In the genomic region with DNA sequence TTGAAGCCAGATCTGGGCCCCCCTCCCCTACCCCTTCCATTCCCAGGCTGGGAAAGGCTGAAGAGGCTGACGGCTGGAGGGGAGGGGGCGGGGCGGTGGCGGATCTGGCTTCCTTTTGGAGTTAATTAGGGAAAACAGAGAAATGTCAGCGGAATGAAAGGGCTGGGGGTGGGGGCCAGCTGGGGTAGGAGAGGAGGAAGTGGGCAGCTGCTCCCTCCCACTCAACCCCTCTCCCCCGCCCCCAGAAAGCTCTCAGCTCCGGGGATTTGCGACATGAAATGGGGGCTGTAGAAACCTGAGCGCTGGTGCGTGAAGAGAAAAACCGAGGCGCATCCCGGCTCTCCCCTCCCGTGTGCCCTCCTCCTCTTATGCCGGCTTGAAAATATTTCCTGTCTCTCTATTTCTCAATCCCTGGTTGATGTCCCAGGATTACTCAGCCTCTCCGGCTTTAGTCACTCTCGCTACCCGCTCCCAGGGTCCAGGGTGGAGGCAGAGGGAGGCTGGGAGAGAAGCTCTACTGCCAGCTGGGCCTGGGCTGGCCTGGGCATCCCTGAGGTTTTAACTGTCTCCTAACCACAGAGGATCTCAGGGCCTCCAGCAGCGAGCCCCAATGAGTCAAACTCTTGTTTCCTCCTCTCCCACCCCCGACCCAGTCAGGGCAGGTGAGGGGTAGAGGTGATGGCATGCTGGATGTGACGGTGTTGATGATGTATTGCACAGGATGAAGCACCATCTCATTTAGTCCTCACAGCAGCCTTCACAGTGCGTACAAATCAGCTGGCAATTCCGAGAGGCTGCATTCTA, we compare ENCODE assay signal across 8 cellular contexts. TPM values are rescaled to one million over a fixed set of nuclear protein-coding genes. Genes with fewer than 3 reads are reported as not detected.
A peak's percentile ranks its signal among the peaks of the same experiment; 100 is the strongest.
DNase-seq lines count a peak whose midpoint lies in the region; ATAC-seq and TF ChIP-seq lines count a peak whose summit lies in the region.

No MANE protein-coding gene starts in this region.

- ATAC-seq in natural killer cell: no peak

- 14% methylated on average over 20 of the region's 23 CpGs for WGBS in esophagus muscularis mucosa

- CTCF ChIA-PET in AG04450 (lab: Charles Lee) (interaction anchor here (0.6 to 11.7 kb wide), 12 partner anchors 9 to 96 kb away, joined by 3 to 165 read pairs (median 4); partner anchors contain the start of genes PCDHGA10, PCDHGC3 and PCDHGC5), RWPE1 (lab: Yijun Ruan, JAX) (interaction anchor here (0.7 to 3.3 kb wide), 7 partner anchors 12 to 81 kb away, joined by 3 to 22 read pairs (median 5); no protein-coding TSS in a partner anchor)

- peak overlapping the region; percentile 40 for H3K4me3 ChIP-seq in AG04450 (ENCODE audit: low read depth, low read length)
- H3K4me3 ChIP-seq in esophagus muscularis mucosa: peak overlapping the region; percentile 36 to 56 (median 48)

- H3K27ac ChIP-seq in AG04450 (ENCODE audit: low read depth, low read length) (peak overlapping the region; percentile 91), RWPE1 (peak overlapping the region; percentile 97), esophagus muscularis mucosa (replicated peaks in 1 of 4) (peak overlapping the region; percentile 87 to 95 (median 92))

- intact Hi-C loops in esophagus muscularis mucosa (cut with DNase I): no loop called here
- intact Hi-C loops in natural killer cell (cut with micrococcal nuclease): no loop called here

- H3K27ac Mint-ChIP-seq in neural crest cell (ENCODE audit: unreplicated experiment) (peak overlapping the region; percentile 99), natural killer cell (no peak overlapping the region)

- H3K4me1 Mint-ChIP-seq in neural crest cell: peaks cover 75% of the 10 kb centered on the region
- peaks cover 21 to 30% of the 10 kb centered on the region in 2 donors for H3K4me1 Mint-ChIP-seq in natural killer cell

- peak overlapping the region; percentile 82 for H3K4me3 Mint-ChIP-seq in neural crest cell
- no peak overlapping the region for H3K4me3 Mint-ChIP-seq in natural killer cell

- TF ChIP-seq POLR2A in esophagus muscularis mucosa (IDR thresholded peaks at IDR 0.05; ENCODE audit: low read depth): peak; percentile 34

- DNase-seq in AG04450 (ENCODE audit: low read depth, low spot score): peak; percentile 92
- peak; percentile 90 for DNase-seq in H4 (ENCODE audit: low spot score)
- peak; percentile 96 for DNase-seq in RWPE1 (ENCODE audit: low spot score)
- no peak for DNase-seq in esophagus muscularis mucosa (ENCODE audit: extremely low spot score)
- DNase-seq in neural crest cell (ENCODE audit: low read depth, low spot score): peak; percentile 45
- no peak for DNase-seq in HT-29 (ENCODE audit: low spot score)
- DNase-seq in natural killer cell: no peak
- DNase-seq in stimulated activated CD4-positive, alpha-beta T cell treated with anti-CD3 and anti-CD28 coated beads, Interleukin-12 subunit alpha, Interleukin-12 subunit beta, amount 100 ng/mL, for 4 hours: no peak

- no peak for TF ChIP-seq EP300 in esophagus muscularis mucosa (IDR thresholded peaks at IDR 0.05)

- no peaks in the 10 kb centered on the region for H3K27me3 Mint-ChIP-seq in neural crest cell (ENCODE audit: low read depth)
- no peaks in the 10 kb centered on the region for H3K27me3 Mint-ChIP-seq in natural killer cell (ENCODE audit: low read depth in 2 of 2)

- H3K36me3 Mint-ChIP-seq in neural crest cell (ENCODE audit: low read depth) (peaks cover 22% of the 10 kb centered on the region), natural killer cell (no peaks in the 10 kb centered on the region)

- peaks cover 55 to 64% (median 58%) of the 10 kb centered on the region in 4 donors for H3K4me1 ChIP-seq in esophagus muscularis mucosa

- POLR2A ChIA-PET in AG04450 (lab: Yijun Ruan, JAX) (interaction anchor here (0.7 to 4.7 kb wide), 10 partner anchors 9 to 460 kb away, joined by 3 to 40 read pairs (median 4); partner anchors contain the start of genes PCDHGC3, PCDHGC5 and RNF14), RWPE1 (lab: Yijun Ruan, JAX; ENCODE audit: low non-redundant PET) (interaction anchor here (1.1 kb wide), 1 partner anchor 106 kb away, joined by 3 read pairs; the partner anchor contains the start of gene PCDHGA9)

- H3K9me3 Mint-ChIP-seq in neural crest cell (no peaks in the 10 kb centered on the region), natural killer cell (no peaks in the 10 kb centered on the region)

- no peaks in the 10 kb centered on the region for H3K9me3 ChIP-seq in AG04450 (ENCODE audit: control insufficient read depth, insufficient read depth, low read length)
- no peaks in the 10 kb centered on the region for H3K9me3 ChIP-seq in esophagus muscularis mucosa

- TF ChIP-seq CTCF in AG04450 (IDR thresholded peaks at IDR 0.05; ENCODE audit: low read depth, low read length): no peak
- TF ChIP-seq CTCF in RWPE1 (conservative IDR thresholded peaks at IDR 0.05; ENCODE audit: low read depth): no peak
- TF ChIP-seq CTCF in esophagus muscularis mucosa (IDR thresholded peaks at IDR 0.05): no peak
- TF ChIP-seq CTCF in neural crest cell (conservative IDR thresholded peaks at IDR 0.05): no peak
- TF ChIP-seq CTCF in natural killer cell (IDR thresholded peaks at IDR 0.05): no peak

- H3K36me3 ChIP-seq in esophagus muscularis mucosa: peaks cover 0 to 52% (median 37%) of the 10 kb centered on the region in 4 donors

- no peaks in the 10 kb centered on the region for H3K27me3 ChIP-seq in AG04450 (ENCODE audit: control insufficient read depth, insufficient read depth, low read length)
- no peaks in the 10 kb centered on the region for H3K27me3 ChIP-seq in esophagus muscularis mucosa

RNA-seq across cellular contexts. Expression of gene PCDHGC5, which starts 20.1 kb away (rescaled TPM):
- polyA plus RNA-seq in AG04450 (2011; rRNA removed): 2.4 and 2.5 TPM in 2 replicates
- 9.0 and 11.2 TPM in 2 replicates for polyA minus RNA-seq in AG04450 (2011; rRNA and poly(A)+ RNA removed)
- 0.06 and 0.18 TPM in 2 replicates for total RNA-seq in H4 (2014; rRNA removed; shearing (Covaris generic))
- total RNA-seq in esophagus muscularis mucosa: 1 to 10 TPM in 3 of 4 donors, under 1 TPM in 1; 0.71 to 3.7 (median 1.4) TPM
- total RNA-seq in neural crest cell: 2.2 and 3.0 TPM in 2 replicates
- total RNA-seq in HT-29 (2014; rRNA removed; shearing (Covaris generic)): 0.61 TPM in 1 of 2 replicates, not detected in the other
- total RNA-seq in natural killer cell: under 1 TPM; 0.31 to 0.97 (median 0.50) TPM

RNA-seq across cellular contexts. Expression of gene PCDHGC4, which starts 24.2 kb away (rescaled TPM):
- 0.46 and 0.83 TPM in 2 replicates for polyA plus RNA-seq in AG04450 (2011; rRNA removed)
- 6.0 and 7.6 TPM in 2 replicates for polyA minus RNA-seq in AG04450 (2011; rRNA and poly(A)+ RNA removed)
- 0.10 TPM in 1 of 2 replicates, not detected in the other for total RNA-seq in H4 (2014; rRNA removed; shearing (Covaris generic))
- 1 to 10 TPM in 3 of 4 donors, under 1 TPM in 1; 0.91 to 3.3 (median 2.0) TPM for total RNA-seq in esophagus muscularis mucosa
- total RNA-seq in neural crest cell: 14.8 and 15.9 TPM in 2 replicates
- 1.7 TPM in 1 of 2 replicates, not detected in the other for total RNA-seq in HT-29 (2014; rRNA removed; shearing (Covaris generic))
- total RNA-seq in natural killer cell: under 1 TPM; 0.31 to 0.84 (median 0.45) TPM

RNA-seq across cellular contexts. Expression of gene PCDHGC3, which starts 33.2 kb away (rescaled TPM):
- polyA plus RNA-seq in AG04450 (2011; rRNA removed): 47.4 and 61.1 TPM in 2 replicates
- polyA minus RNA-seq in AG04450 (2011; rRNA and poly(A)+ RNA removed): 42.2 and 53.8 TPM in 2 replicates
- 50.8 and 61.5 TPM in 2 replicates for total RNA-seq in H4 (2014; rRNA removed; shearing (Covaris generic))
- total RNA-seq in esophagus muscularis mucosa (10 to 100 TPM; 56.5 to 81.1 (median 65.5) TPM), neural crest cell (98.2 and 107 TPM in 2 replicates), natural killer cell (1 to 10 TPM in 1 of 3 donors, under 1 TPM in 2; 0.68 to 1.5 (median 0.75) TPM)
- 1.8 and 2.1 TPM in 2 replicates for total RNA-seq in HT-29 (2014; rRNA removed; shearing (Covaris generic))

Comparison
In these comparisons a context has a peak if more than half of its experiments do, and no peak if none do; other contexts are left out.
1. DNase-seq: peak in AG04450 (single experiment), H4 (single experiment), RWPE1 (single experiment) and neural crest cell (single experiment); none in esophagus muscularis mucosa (single experiment), HT-29 (single experiment), natural killer cell (single experiment) and stimulated activated CD4-positive, alpha-beta T cell treated with anti-CD3 and anti-CD28 coated beads, Interleukin-12 subunit alpha, Interleukin-12 subunit beta, amount 100 ng/mL, for 4 hours (single experiment).
2. RNA of gene PCDHGC3, which starts 33.2 kb away (total RNA-seq): 98.2 to 107 TPM in neural crest cell, 56.5 to 81.1 TPM in esophagus muscularis mucosa and 50.8 to 61.5 TPM in H4; 1.8 to 2.1 TPM in HT-29 and 0.68 to 1.5 TPM in natural killer cell; every median in the first group is over 10 times any median in the second.
3. Peak in every context shown above with its lines, with median percentiles within 50 percentile points of each other: H3K27ac ChIP-seq.